1 cellular context compared by ENCODE assay signal in the genomic region with DNA sequence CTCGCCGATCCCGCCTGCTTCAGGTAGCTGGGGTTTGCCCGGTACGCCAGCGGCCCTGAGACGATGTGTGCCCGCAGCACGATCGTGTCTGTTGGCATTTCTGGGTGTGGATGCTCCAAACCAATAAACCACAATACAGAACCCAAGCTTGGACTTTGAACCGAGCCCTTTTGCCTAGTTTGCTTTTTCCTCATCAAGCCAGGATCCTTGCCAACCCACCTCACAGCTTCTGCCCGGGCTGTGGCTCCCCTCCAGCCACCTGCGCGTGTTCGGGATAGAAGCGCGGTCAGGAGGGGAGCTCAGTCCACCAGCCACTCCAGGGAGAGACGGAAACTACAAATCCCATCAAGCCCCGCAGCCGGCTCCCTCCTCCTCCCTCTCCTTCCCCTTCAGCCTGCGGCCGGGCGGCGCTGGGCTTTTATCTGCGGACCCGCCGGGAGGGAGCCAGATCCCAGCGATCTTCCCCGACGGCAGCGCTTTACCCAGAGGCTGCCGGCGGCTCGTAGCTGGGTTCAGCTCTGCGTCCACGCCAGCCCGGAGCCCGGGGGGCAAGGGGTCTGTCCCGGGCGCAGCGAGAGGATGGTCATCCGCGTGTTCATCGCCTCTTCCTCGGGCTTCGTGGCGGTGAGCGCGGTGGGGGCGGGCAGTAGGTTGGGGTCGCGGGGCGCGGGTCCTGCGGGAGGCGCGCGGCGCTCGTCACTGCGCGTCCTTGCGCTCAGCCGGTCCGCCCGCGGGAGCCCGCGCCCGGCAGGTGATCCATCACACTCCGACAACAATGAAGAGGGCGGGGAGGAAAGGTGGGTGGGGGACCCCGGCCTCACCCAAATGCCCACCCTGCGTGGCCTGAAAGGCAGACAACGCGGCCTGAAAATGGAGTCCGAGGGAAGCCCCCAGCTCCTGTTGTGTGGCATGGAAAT.
TF ChIP-seq lines count a peak whose summit lies in the region.

TSS of gene SH3BGRL2 (plus strand) at position 447 of the 917 bp plus-strand sequence. CDS start at position 580, 133 bp downstream.

TF ChIP-seq in HepG2, 621 proteins besides CTCF, POLR2A, EP300 and RAD21 (continued from another document and continues in another):
- TF ChIP-seq RBFOX2 (IDR thresholded peaks at IDR 0.05; ENCODE audit: low read depth, low read length) (peak; percentile 89), CREBL2 (CRISPR knock-in tag; IDR thresholded peaks at IDR 0.05; ENCODE audit: borderline replicate concordance) (no peak), MED13 (CRISPR knock-in tag; IDR thresholded peaks at IDR 0.05) (no peak), HOXA7 (CRISPR knock-in tag; IDR thresholded peaks at IDR 0.05) (no peak), ZNF235 (CRISPR knock-in tag; IDR thresholded peaks at IDR 0.05; ENCODE audit: borderline replicate concordance) (no peak), HIC2 (CRISPR knock-in tag; IDR thresholded peaks at IDR 0.05; ENCODE audit: low read depth) (peak; percentile 67), MATR3 (CRISPR knock-in tag; IDR thresholded peaks at IDR 0.05) (no peak), ZBTB8A (CRISPR knock-in tag; IDR thresholded peaks at IDR 0.05; ENCODE audit: borderline replicate concordance, low read depth) (no peak), TSC22D2 (CRISPR knock-in tag; IDR thresholded peaks at IDR 0.05; ENCODE audit: borderline replicate concordance) (no peak), ZNF331 (CRISPR knock-in tag; IDR thresholded peaks at IDR 0.05) (peak; percentile 76), FOXK2 (IDR thresholded peaks at IDR 0.05) (no peak), PTBP1 (IDR thresholded peaks at IDR 0.05; ENCODE audit: low read depth, low read length, poor library complexity, severe bottlenecking) (no peak), TCF7L2 (IDR thresholded peaks at IDR 0.05; ENCODE audit: low read depth, low read length) (no peak), SUZ12 (IDR thresholded peaks at IDR 0.05; ENCODE audit: low read depth, low read length) (peak; percentile 12; the same call in 1 of the 2 replicates), FOXO1 (CRISPR knock-in tag; IDR thresholded peaks at IDR 0.05) (no peak), FOXJ3 (CRISPR knock-in tag; IDR thresholded peaks at IDR 0.05; ENCODE audit: borderline replicate concordance) (no peak; the same call in 1 of the 2 replicates), EHMT2 (IDR thresholded peaks at IDR 0.05; ENCODE audit: borderline replicate concordance, low read depth, low read length) (no peak; the same call in 1 of the 2 replicates), ZBTB7B (CRISPR knock-in tag; IDR thresholded peaks at IDR 0.05) (0 out of 2 replicates have a peak, but pooled peaks have one; percentile 32), ZNF513 (CRISPR knock-in tag; conservative IDR thresholded peaks at IDR 0.05) (no peak), THYN1 (CRISPR knock-in tag; IDR thresholded peaks at IDR 0.05; ENCODE audit: borderline replicate concordance, low read depth) (no peak), DDIT3 (CRISPR knock-in tag; IDR thresholded peaks at IDR 0.05) (no peak), TCF7 (IDR thresholded peaks at IDR 0.05; ENCODE audit: low read depth) (peak; percentile 76), ZNF432 (CRISPR knock-in tag; IDR thresholded peaks at IDR 0.05; ENCODE audit: borderline replicate concordance) (no peak), ZBTB3 (CRISPR knock-in tag; IDR thresholded peaks at IDR 0.05; ENCODE audit: borderline replicate concordance, low read depth) (no peak), ZNF557 (CRISPR knock-in tag; IDR thresholded peaks at IDR 0.05) (no peak), RARG (CRISPR knock-in tag; IDR thresholded peaks at IDR 0.05; ENCODE audit: low read depth) (no peak), ZSCAN29 (CRISPR knock-in tag; conservative IDR thresholded peaks at IDR 0.05) (peak; percentile 73; the same call in 1 of the 2 replicates), MTA1 (CRISPR knock-in tag; IDR thresholded peaks at IDR 0.05; ENCODE audit: borderline replicate concordance) (0 out of 2 replicates have a peak, but pooled peaks have one; percentile 17), ADNP (CRISPR knock-in tag; IDR thresholded peaks at IDR 0.05) (no peak), CHD4 (IDR thresholded peaks at IDR 0.05; ENCODE audit: borderline replicate concordance, low read length) (peak; percentile 23; the same call in 1 of the 2 replicates), ZFP1 (CRISPR knock-in tag; IDR thresholded peaks at IDR 0.05) (no peak), SMAD9 (CRISPR knock-in tag; IDR thresholded peaks at IDR 0.05) (no peak), ZNF44 (CRISPR knock-in tag; IDR thresholded peaks at IDR 0.05) (0 out of 2 replicates have a peak, but pooled peaks have one; percentile 39), DNMT1 (CRISPR knock-in tag; IDR thresholded peaks at IDR 0.05) (no peak), HOXA3 (CRISPR knock-in tag; IDR thresholded peaks at IDR 0.05) (peak; percentile 20), MAF1 (CRISPR knock-in tag; IDR thresholded peaks at IDR 0.05; ENCODE audit: borderline replicate concordance) (no peak), SOX6 (IDR thresholded peaks at IDR 0.05) (no peak), SOX6 (CRISPR knock-in tag; IDR thresholded peaks at IDR 0.05) (peak; percentile 62)
- TF ChIP-seq, protein P1, sequence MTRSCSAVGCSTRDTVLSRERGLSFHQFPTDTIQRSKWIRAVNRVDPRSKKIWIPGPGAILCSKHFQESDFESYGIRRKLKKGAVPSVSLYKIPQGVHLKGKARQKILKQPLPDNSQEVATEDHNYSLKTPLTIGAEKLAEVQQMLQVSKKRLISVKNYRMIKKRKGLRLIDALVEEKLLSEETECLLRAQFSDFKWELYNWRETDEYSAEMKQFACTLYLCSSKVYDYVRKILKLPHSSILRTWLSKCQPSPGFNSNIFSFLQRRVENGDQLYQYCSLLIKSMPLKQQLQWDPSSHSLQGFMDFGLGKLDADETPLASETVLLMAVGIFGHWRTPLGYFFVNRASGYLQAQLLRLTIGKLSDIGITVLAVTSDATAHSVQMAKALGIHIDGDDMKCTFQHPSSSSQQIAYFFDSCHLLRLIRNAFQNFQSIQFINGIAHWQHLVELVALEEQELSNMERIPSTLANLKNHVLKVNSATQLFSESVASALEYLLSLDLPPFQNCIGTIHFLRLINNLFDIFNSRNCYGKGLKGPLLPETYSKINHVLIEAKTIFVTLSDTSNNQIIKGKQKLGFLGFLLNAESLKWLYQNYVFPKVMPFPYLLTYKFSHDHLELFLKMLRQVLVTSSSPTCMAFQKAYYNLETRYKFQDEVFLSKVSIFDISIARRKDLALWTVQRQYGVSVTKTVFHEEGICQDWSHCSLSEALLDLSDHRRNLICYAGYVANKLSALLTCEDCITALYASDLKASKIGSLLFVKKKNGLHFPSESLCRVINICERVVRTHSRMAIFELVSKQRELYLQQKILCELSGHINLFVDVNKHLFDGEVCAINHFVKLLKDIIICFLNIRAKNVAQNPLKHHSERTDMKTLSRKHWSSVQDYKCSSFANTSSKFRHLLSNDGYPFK (CRISPR knock-in tag; IDR thresholded peaks at IDR 0.05; ENCODE audit: borderline replicate concordance): peak; percentile 62; the same call in 1 of the 2 replicates
- TF ChIP-seq, protein P2, sequence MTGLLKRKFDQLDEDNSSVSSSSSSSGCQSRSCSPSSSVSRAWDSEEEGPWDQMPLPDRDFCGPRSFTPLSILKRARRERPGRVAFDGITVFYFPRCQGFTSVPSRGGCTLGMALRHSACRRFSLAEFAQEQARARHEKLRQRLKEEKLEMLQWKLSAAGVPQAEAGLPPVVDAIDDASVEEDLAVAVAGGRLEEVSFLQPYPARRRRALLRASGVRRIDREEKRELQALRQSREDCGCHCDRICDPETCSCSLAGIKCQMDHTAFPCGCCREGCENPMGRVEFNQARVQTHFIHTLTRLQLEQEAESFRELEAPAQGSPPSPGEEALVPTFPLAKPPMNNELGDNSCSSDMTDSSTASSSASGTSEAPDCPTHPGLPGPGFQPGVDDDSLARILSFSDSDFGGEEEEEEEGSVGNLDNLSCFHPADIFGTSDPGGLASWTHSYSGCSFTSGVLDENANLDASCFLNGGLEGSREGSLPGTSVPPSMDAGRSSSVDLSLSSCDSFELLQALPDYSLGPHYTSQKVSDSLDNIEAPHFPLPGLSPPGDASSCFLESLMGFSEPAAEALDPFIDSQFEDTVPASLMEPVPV (CRISPR knock-in tag; IDR thresholded peaks at IDR 0.05): no peak
- TF ChIP-seq, protein P3, sequence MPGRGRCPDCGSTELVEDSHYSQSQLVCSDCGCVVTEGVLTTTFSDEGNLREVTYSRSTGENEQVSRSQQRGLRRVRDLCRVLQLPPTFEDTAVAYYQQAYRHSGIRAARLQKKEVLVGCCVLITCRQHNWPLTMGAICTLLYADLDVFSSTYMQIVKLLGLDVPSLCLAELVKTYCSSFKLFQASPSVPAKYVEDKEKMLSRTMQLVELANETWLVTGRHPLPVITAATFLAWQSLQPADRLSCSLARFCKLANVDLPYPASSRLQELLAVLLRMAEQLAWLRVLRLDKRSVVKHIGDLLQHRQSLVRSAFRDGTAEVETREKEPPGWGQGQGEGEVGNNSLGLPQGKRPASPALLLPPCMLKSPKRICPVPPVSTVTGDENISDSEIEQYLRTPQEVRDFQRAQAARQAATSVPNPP (CRISPR knock-in tag; IDR thresholded peaks at IDR 0.05): no peak
- TF ChIP-seq, protein P4, sequence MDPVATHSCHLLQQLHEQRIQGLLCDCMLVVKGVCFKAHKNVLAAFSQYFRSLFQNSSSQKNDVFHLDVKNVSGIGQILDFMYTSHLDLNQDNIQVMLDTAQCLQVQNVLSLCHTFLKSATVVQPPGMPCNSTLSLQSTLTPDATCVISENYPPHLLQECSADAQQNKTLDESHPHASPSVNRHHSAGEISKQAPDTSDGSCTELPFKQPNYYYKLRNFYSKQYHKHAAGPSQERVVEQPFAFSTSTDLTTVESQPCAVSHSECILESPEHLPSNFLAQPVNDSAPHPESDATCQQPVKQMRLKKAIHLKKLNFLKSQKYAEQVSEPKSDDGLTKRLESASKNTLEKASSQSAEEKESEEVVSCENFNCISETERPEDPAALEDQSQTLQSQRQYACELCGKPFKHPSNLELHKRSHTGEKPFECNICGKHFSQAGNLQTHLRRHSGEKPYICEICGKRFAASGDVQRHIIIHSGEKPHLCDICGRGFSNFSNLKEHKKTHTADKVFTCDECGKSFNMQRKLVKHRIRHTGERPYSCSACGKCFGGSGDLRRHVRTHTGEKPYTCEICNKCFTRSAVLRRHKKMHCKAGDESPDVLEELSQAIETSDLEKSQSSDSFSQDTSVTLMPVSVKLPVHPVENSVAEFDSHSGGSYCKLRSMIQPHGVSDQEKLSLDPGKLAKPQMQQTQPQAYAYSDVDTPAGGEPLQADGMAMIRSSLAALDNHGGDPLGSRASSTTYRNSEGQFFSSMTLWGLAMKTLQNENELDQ (CRISPR knock-in tag; IDR thresholded peaks at IDR 0.05; ENCODE audit: borderline replicate concordance): no peak
